In genomic region chr13:27006519-27007161, GRCh38 we compare ENCODE assay signal across 8 cellular contexts.
A peak's percentile ranks its signal among the peaks of the same experiment; 100 is the strongest.
DNase-seq lines count a peak whose midpoint lies in the region; ATAC-seq and TF ChIP-seq lines count a peak whose summit lies in the region.

No MANE protein-coding gene starts in this region.

- in situ Hi-C loops in G401 (cut with HindIII; ENCODE audit: low sequenced_read_pairs) (no loop called here), GM13977 (cut with MboI; ENCODE audit: low pct_unique_long_range_greater_than_20kb, low sequenced_read_pairs, unreplicated experiment) (no loop called here)

- H3K4me3 Mint-ChIP-seq in mesothelial cell of epicardium, result peak overlapping the region; percentile 61

- no peaks in the 10 kb centered on the region for H3K9me3 ChIP-seq in endocrine pancreas (ENCODE audit: control insufficient read depth, low read length)
- H3K9me3 ChIP-seq in upper lobe of right lung, result no peaks in the 10 kb centered on the region

- H3K27me3 ChIP-seq in endocrine pancreas (ENCODE audit: control insufficient read depth, insufficient read depth, low read length), result no peaks in the 10 kb centered on the region
- H3K27me3 ChIP-seq in upper lobe of right lung, result no peaks in the 10 kb centered on the region

- peaks cover 5% of the 10 kb centered on the region for H3K9me3 Mint-ChIP-seq in mesothelial cell of epicardium

- no peak for TF ChIP-seq CTCF in mesothelial cell of epicardium (IDR thresholded peaks at IDR 0.05; ENCODE audit: unreplicated experiment)
- no peak for TF ChIP-seq CTCF in upper lobe of right lung (IDR thresholded peaks at IDR 0.05)
- TF ChIP-seq CTCF in GM13977 (IDR thresholded peaks at IDR 0.05; ENCODE audit: extremely low read depth, insufficient read depth, missing control alignments), result no peak

- ATAC-seq in upper lobe of right lung, result peak; percentile 89
- ATAC-seq in HG02938 (IDR thresholded peaks at IDR 0.05; ENCODE audit: unreplicated experiment), result no peak

- H3K9ac ChIP-seq in endocrine pancreas (ENCODE audit: control insufficient read depth, insufficient read depth, low read length), result peak overlapping the region; percentile 56

- H3K4me3 ChIP-seq in endocrine pancreas (ENCODE audit: control insufficient read depth, insufficient read depth, low read length) (peak overlapping the region; percentile 37), upper lobe of right lung (peak overlapping the region; percentile 52)

- no peak overlapping the region for H3K27ac Mint-ChIP-seq in mesothelial cell of epicardium

- no peak overlapping the region for H3K27ac ChIP-seq in upper lobe of right lung

- no peaks in the 10 kb centered on the region for H3K36me3 ChIP-seq in endocrine pancreas (ENCODE audit: control insufficient read depth, insufficient read depth, low read length)
- H3K36me3 ChIP-seq in upper lobe of right lung, result no peaks in the 10 kb centered on the region

- peaks cover 38% of the 10 kb centered on the region for H3K27me3 Mint-ChIP-seq in mesothelial cell of epicardium (ENCODE audit: low read depth)

- H3K36me3 Mint-ChIP-seq in mesothelial cell of epicardium, result no peaks in the 10 kb centered on the region

- peaks cover 14% of the 10 kb centered on the region for H3K4me1 Mint-ChIP-seq in mesothelial cell of epicardium

- intact Hi-C loops in upper lobe of right lung (cut with DNase I), result no loop called here

- DNase-seq in G401 (ENCODE audit: low spot score) (peak; percentile 56), NCI-H510A (lab: John Stamatoyannopoulos, UW) (peak; percentile 74), mesothelial cell of epicardium (ENCODE audit: low spot score in 2 of 2, unreplicated experiment in 2 of 2) (no peak), upper lobe of right lung (peak; percentile 81), GM13977 (ENCODE audit: low spot score) (no peak), NCI-H1930 (lab: John Stamatoyannopoulos, UW) (no peak)

- peaks cover 4% of the 10 kb centered on the region for H3K4me1 ChIP-seq in endocrine pancreas (ENCODE audit: control insufficient read depth, insufficient read depth, low read length)
- peaks cover 21% of the 10 kb centered on the region for H3K4me1 ChIP-seq in upper lobe of right lung

Comparison
In these comparisons a context has a peak if more than half of its experiments do, and no peak if none do; other contexts are left out.
1. DNase-seq: peak in G401 (single experiment), NCI-H510A (single experiment) and upper lobe of right lung (single experiment); none in mesothelial cell of epicardium (0 of 2), GM13977 (single experiment) and NCI-H1930 (0 of 2).